Comparison of ENCODE assay signal across 19 cellular contexts in the genomic region with DNA sequence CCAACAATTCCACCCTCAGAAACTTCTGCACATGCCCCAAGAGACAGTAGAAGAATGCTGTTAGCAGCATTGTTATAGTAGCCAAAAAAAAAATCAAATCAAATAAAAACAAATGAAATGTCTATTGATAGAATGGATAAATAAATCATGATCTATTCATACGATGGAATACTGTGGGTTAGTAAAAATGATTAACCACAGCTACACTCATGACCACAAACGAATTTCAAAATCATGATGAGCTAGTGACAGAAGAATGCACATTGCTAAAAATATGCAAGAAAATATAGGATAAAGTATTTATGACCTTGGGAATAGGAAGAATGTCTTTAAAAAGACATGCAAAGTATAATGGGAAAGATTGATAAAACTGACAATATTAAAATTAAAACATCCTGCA. TPM values are rescaled to one million over a fixed set of nuclear protein-coding genes. Genes with fewer than 3 reads are reported as not detected.
DNase-seq lines count a peak whose midpoint lies in the region; ATAC-seq, FAIRE-seq and TF ChIP-seq lines count a peak whose summit lies in the region.
"Had no signal": no experiment of that assay in that cellular context is flagged by ENCODE, and none has a peak within 500 bp of the region (broad histone marks: within the 10 kb centered on the region; RNA-seq: fewer than 3 reads in every experiment).

No MANE protein-coding gene starts in this region.

- no peak for FAIRE-seq in astrocyte (lab: Jason Lieb, UNC)
- FAIRE-seq: kidney had no signal

- H3K4me2 ChIP-seq in GM23248 (ENCODE audit: unreplicated experiment) (no peak overlapping the region), astrocyte (ENCODE audit: low read length) (no peak overlapping the region)

- DNase-seq in ACHN (peak; percentile 26), GM23248 (peak; percentile 63), astrocyte (ENCODE audit: low read depth) (peak; percentile 55), foreskin fibroblast (peak; percentile 63 to 78), endodermal cell (no peak), Kasumi-1 (lab: John Stamatoyannopoulos, UW) (no peak), A673 (ENCODE audit: low spot score) (no peak)
- DNase-seq: activated CD4-positive, alpha-beta T cell treated with anti-CD3 and anti-CD28 coated beads for 48 hours; activated naive CD4-positive, alpha-beta T cell treated with anti-CD3 and anti-CD28 coated beads, Interleukin-2, amount 50 U/mL, for 16 hours; caudate nucleus; DMS 273 treated with DMSO at 0.1 percent for 48 hours; heart right ventricle; kidney; NCI-H187; NCI-H446 treated with DMSO at 0.1 percent for 48 hours; nucleus accumbens; stimulated activated naive CD4-positive, alpha-beta T cell treated with Interleukin-2 at 50 U/mL for 16 hours had no signal

- H3K36me3 Mint-ChIP-seq in astrocyte (ENCODE audit: low read depth, unreplicated experiment) (no peaks in the 10 kb centered on the region), endodermal cell (ENCODE audit: low read depth) (no peaks in the 10 kb centered on the region)

- intact Hi-C loops in A673 (cut with micrococcal nuclease; ENCODE audit: unreplicated experiment) = no loop called here

- CTCF ChIA-PET in A673 (lab: Charles Lee) = no interaction called here

- H3K27ac Mint-ChIP-seq in astrocyte (ENCODE audit: unreplicated experiment) (no peak overlapping the region), endodermal cell (no peak overlapping the region)

- in situ Hi-C loops in ACHN (cut with HindIII; ENCODE audit: low pct_ligation_motif_present, low pct_unique_long_range_greater_than_20kb, low sequenced_read_pairs) = no loop called here
- in situ Hi-C loops in GM23248 (cut with MboI) = no loop called here

- H3K9ac ChIP-seq in GM23248 (no peak overlapping the region), astrocyte (ENCODE audit: low read length) (no peak overlapping the region), endodermal cell (ENCODE audit: extremely low read depth, low read length, poor library complexity, severe bottlenecking) (no peak overlapping the region)

- H3K4me3 ChIP-seq in GM23248 (no peak overlapping the region), astrocyte (ENCODE audit: insufficient read depth, low read depth, low read length) (no peak overlapping the region), foreskin fibroblast (ENCODE audit: low read depth in 1 of 2, low read length in 2 of 2) (no peak overlapping the region), endodermal cell (ENCODE audit: low read length) (no peak overlapping the region), A673 (ENCODE audit: low read depth, low read length, poor library complexity, severe bottlenecking) (no peak overlapping the region)
- H3K4me3 ChIP-seq: heart right ventricle, SK-N-MC had no signal

- H3K9me3 ChIP-seq in GM23248 (ENCODE audit: low read depth) (no peaks in the 10 kb centered on the region), astrocyte (ENCODE audit: insufficient read depth, low read depth, low read length) (no peaks in the 10 kb centered on the region), endodermal cell (ENCODE audit: control insufficient read depth, low read length) (no peaks in the 10 kb centered on the region), A673 (ENCODE audit: low read depth, low read length, poor library complexity, severe bottlenecking) (no peaks in the 10 kb centered on the region)
- H3K9me3 ChIP-seq: heart right ventricle had no signal

- POLR2A ChIA-PET in A673 (lab: Charles Lee; ENCODE audit: low non-redundant PET) = no interaction called here

- H3K27me3 ChIP-seq in GM23248 (replicated peaks; ENCODE audit: insufficient read depth) = peaks cover 77% of the 10 kb centered on the region
- H3K27me3 ChIP-seq in astrocyte (ENCODE audit: insufficient read depth, low read length) = peaks cover 9% of the 10 kb centered on the region
- H3K27me3 ChIP-seq in endodermal cell (ENCODE audit: control insufficient read depth, insufficient read depth, low read length, poor library complexity, severe bottlenecking) = peaks cover 3% of the 10 kb centered on the region
- H3K27me3 ChIP-seq in A673 (replicated peaks; ENCODE audit: insufficient read depth, low read depth, low read length, poor library complexity) = peaks cover 74% of the 10 kb centered on the region

- H3K36me3 ChIP-seq in GM23248 (ENCODE audit: low read depth) (no peaks in the 10 kb centered on the region), astrocyte (ENCODE audit: insufficient read depth, low read length) (no peaks in the 10 kb centered on the region), endodermal cell (ENCODE audit: control insufficient read depth, insufficient read depth, low read length) (no peaks in the 10 kb centered on the region), A673 (ENCODE audit: insufficient read depth, low read length, poor library complexity, severe bottlenecking) (no peaks in the 10 kb centered on the region)
- H3K36me3 ChIP-seq: heart right ventricle had no signal

- H3K4me1 ChIP-seq in GM23248 (ENCODE audit: insufficient read depth) = peaks cover 13% of the 10 kb centered on the region
- peaks cover 10% of the 10 kb centered on the region for H3K4me1 ChIP-seq in astrocyte (ENCODE audit: insufficient read depth, low read length)
- no peaks in the 10 kb centered on the region for H3K4me1 ChIP-seq in endodermal cell (ENCODE audit: control insufficient read depth, insufficient read depth, low read length)
- no peaks in the 10 kb centered on the region for H3K4me1 ChIP-seq in A673 (ENCODE audit: insufficient read depth, low read length, poor library complexity, severe bottlenecking)
- H3K4me1 ChIP-seq: heart right ventricle had no signal

- H3K27me3 Mint-ChIP-seq in astrocyte (ENCODE audit: low read depth, unreplicated experiment) (peaks cover 3% of the 10 kb centered on the region), endodermal cell (ENCODE audit: insufficient read depth) (peaks cover 4% of the 10 kb centered on the region)

- WGBS in GM23248 (ENCODE audit: low coverage in 1 of 2, low lambda C conversion rate in 2 of 2, missing lambda C conversion rate in 2 of 2), 2 experiments = 0 to 1% methylated on average over 2 of the region's 2 CpGs
- 81 to 100% methylated on average over 2 of the region's 2 CpGs for WGBS in endodermal cell (ENCODE audit: insufficient coverage in 1 of 2, insufficient read length in 1 of 2), 2 experiments

- no peak overlapping the region for H3K4me3 Mint-ChIP-seq in astrocyte (ENCODE audit: unreplicated experiment)
- H3K4me3 Mint-ChIP-seq in endodermal cell = no peak overlapping the region

- no TSS peak for BruUV-seq in A673 (replicated peaks; lab: Mats Ljungman, UMichigan)

- H3K27ac ChIP-seq in GM23248 (no peak overlapping the region), astrocyte (ENCODE audit: low read depth, low read length) (no peak overlapping the region), endodermal cell (ENCODE audit: low read depth, low read length) (no peak overlapping the region), A673 (ENCODE audit: low read depth, low read length, poor library complexity, severe bottlenecking) (no peak overlapping the region)
- H3K27ac ChIP-seq: heart right ventricle, SK-N-MC had no signal

- no peak for ATAC-seq in HG02678 (IDR thresholded peaks at IDR 0.05; ENCODE audit: unreplicated experiment)
- ATAC-seq: heart right ventricle had no signal

- no peaks in the 10 kb centered on the region for H3K9me2 ChIP-seq in GM23248 (ENCODE audit: insufficient read depth)

- peaks cover 2% of the 10 kb centered on the region for H3K9me3 Mint-ChIP-seq in astrocyte (ENCODE audit: unreplicated experiment)
- no peaks in the 10 kb centered on the region for H3K9me3 Mint-ChIP-seq in endodermal cell

- no peaks in the 10 kb centered on the region for H3F3A ChIP-seq in GM23248 (ENCODE audit: insufficient read depth)

- no peaks in the 10 kb centered on the region for H4K20me1 ChIP-seq in GM23248 (ENCODE audit: insufficient read depth)
- no peaks in the 10 kb centered on the region for H4K20me1 ChIP-seq in astrocyte (ENCODE audit: insufficient read depth, low read length)

- H3K79me2 ChIP-seq in GM23248 (ENCODE audit: insufficient read depth) = no peaks in the 10 kb centered on the region
- no peaks in the 10 kb centered on the region for H3K79me2 ChIP-seq in astrocyte (ENCODE audit: insufficient read depth, low read length)

- TF ChIP-seq CTCF in astrocyte (IDR thresholded peaks at IDR 0.05; ENCODE audit: insufficient read depth, low read depth, low read length) (no peak), foreskin fibroblast (IDR thresholded peaks at IDR 0.05; ENCODE audit: low read depth, low read length) (no peak), endodermal cell (conservative IDR thresholded peaks at IDR 0.05) (no peak), A673 (conservative IDR thresholded peaks at IDR 0.05; ENCODE audit: low read depth, low read length) (no peak)

- no peak overlapping the region for H2AFZ ChIP-seq in GM23248
- H2AFZ ChIP-seq in astrocyte (ENCODE audit: low read depth, low read length) = no peak overlapping the region

- H3K4me1 Mint-ChIP-seq in astrocyte (ENCODE audit: low read depth, unreplicated experiment) (peaks cover 19% of the 10 kb centered on the region), endodermal cell (no peaks in the 10 kb centered on the region)

RNA-seq across cellular contexts. Expression of gene ACAN, which starts 57.5 kb away (rescaled TPM):
- not detected in 2 replicates for total RNA-seq in GM23248 (2014; rRNA removed; shearing (Covaris generic))
- not detected in 2 replicates for polyA plus RNA-seq in GM23248 (2016; fragmentation: Nextera tagmentation; extraction: Ambion mirVana)
- total RNA-seq in astrocyte = 0.34 and 0.36 TPM in 2 replicates
- under 1 TPM; 0.38 to 0.75 TPM for total RNA-seq in endodermal cell
- polyA plus RNA-seq in endodermal cell (2013, experiment 1 of 2) = 0.46 TPM
- 0.58 TPM for polyA plus RNA-seq in endodermal cell (2013, experiment 2 of 2)
- not detected in 2 replicates for total RNA-seq in A673 (2021)

Comparison
In these comparisons a context has a peak if more than half of its experiments do, and no peak if none do; other contexts are left out.
1. DNase-seq: peak in ACHN (single experiment), GM23248 (single experiment), astrocyte (single experiment) and foreskin fibroblast (2 of 2); none in endodermal cell (single experiment), Kasumi-1 (0 of 2) and A673 (single experiment).